ENCODE assay signal across 1 cellular context in genomic region chr20:34302723-34303528, GRCh38.
TF ChIP-seq lines count a peak whose summit lies in the region.

TSS of gene AHCY (minus strand) at chr20:34303355. CDS start at chr20:34303270, 85 bp downstream.

TF ChIP-seq in K562, 482 proteins besides CTCF, POLR2A, EP300 and RAD21 (continued from another document and continues in another):
- TF ChIP-seq E2F1 (CRISPR knock-in tag; IDR thresholded peaks at IDR 0.05) (peak; percentile 81), TAF7 (tag; IDR thresholded peaks at IDR 0.05) (no peak), RBM25 (IDR thresholded peaks at IDR 0.05; ENCODE audit: low read depth, low read length, severe bottlenecking) (peak; percentile 69), CHD2 (IDR thresholded peaks at IDR 0.05; ENCODE audit: low read depth, low read length) (peak; percentile 92), ARID4B (CRISPR knock-in tag; IDR thresholded peaks at IDR 0.05) (peak; percentile 97), FIP1L1 (IDR thresholded peaks at IDR 0.05; ENCODE audit: low read depth, low read length, poor library complexity, severe bottlenecking) (peak; percentile 68), AFF1 (IDR thresholded peaks at IDR 0.05; ENCODE audit: low read depth in 1 of 2, partially characterized antibody in 2 of 2) (peak in 1 of 2 experiments; percentile 95), ETV5 (CRISPR knock-in tag; IDR thresholded peaks at IDR 0.05; ENCODE audit: low read depth) (peak; percentile 71), SMARCA5 (IDR thresholded peaks at IDR 0.05) (no peak), NFIC (IDR thresholded peaks at IDR 0.05) (peak; percentile 21; the same call in 1 of the 2 replicates), MAZ (CRISPR knock-in tag; conservative IDR thresholded peaks at IDR 0.05 in 1 of 2, IDR thresholded peaks at IDR 0.05 in 1 of 2) (peak; percentile 68 to 69), ZNF699 (CRISPR knock-in tag; IDR thresholded peaks at IDR 0.05; ENCODE audit: insufficient replicate concordance) (no peak), POU5F1 (IDR thresholded peaks at IDR 0.05; ENCODE audit: borderline replicate concordance, low read depth, low read length, partially characterized antibody) (peak; percentile 22), USF2 (CRISPR knock-in tag; IDR thresholded peaks at IDR 0.05) (0 out of 2 replicates have a peak, but pooled peaks have one; percentile 11), GABPA (tag; conservative IDR thresholded peaks at IDR 0.05; ENCODE audit: low read depth) (peak; percentile 68), POLR2G (IDR thresholded peaks at IDR 0.05; ENCODE audit: low read depth, low read length) (peak; percentile 94), EGR1 (conservative IDR thresholded peaks at IDR 0.05) (no peak), ZNF280B (CRISPR knock-in tag; IDR thresholded peaks at IDR 0.05) (no peak), CTCFL (IDR thresholded peaks at IDR 0.05; ENCODE audit: borderline replicate concordance, insufficient read depth, low read depth, low read length, poor library complexity, severe bottlenecking) (peak; percentile 6), POLR2AphosphoS5 (IDR thresholded peaks at IDR 0.05; ENCODE audit: control insufficient read depth, insufficient read depth, low read depth, low read length) (peak; percentile 64; the same call in 1 of the 2 replicates), NONO (IDR thresholded peaks at IDR 0.05; ENCODE audit: low read depth in 2 of 2, low read length in 1 of 2) (peak; percentile 22 to 32; a peak in 2 of 4 replicates), NR1H2 (CRISPR knock-in tag; IDR thresholded peaks at IDR 0.05) (no peak), BCLAF1 (IDR thresholded peaks at IDR 0.05; ENCODE audit: borderline replicate concordance in 1 of 2, control insufficient read depth in 1 of 2, low read depth in 2 of 2, low read length in 1 of 2) (no peak; a peak in 1 of 4 replicates), NKRF (IDR thresholded peaks at IDR 0.05; ENCODE audit: borderline replicate concordance) (peak; percentile 81), DACH1 (IDR thresholded peaks at IDR 0.05; ENCODE audit: partially characterized antibody) (peak; percentile 52), SRF (CRISPR knock-in tag; IDR thresholded peaks at IDR 0.05) (peak in 1 of 2 experiments; percentile 38; a peak in 1 of 4 replicates), EP400 (IDR thresholded peaks at IDR 0.05) (peak; percentile 95), E2F3 (CRISPR knock-in tag; IDR thresholded peaks at IDR 0.05) (peak; percentile 35; the same call in 1 of the 2 replicates), ZMIZ1 (IDR thresholded peaks at IDR 0.05; ENCODE audit: low read depth in 2 of 2, low read length in 2 of 2) (peak in 1 of 2 experiments; percentile 10; a peak in 1 of 4 replicates), SIN3A (IDR thresholded peaks at IDR 0.05; ENCODE audit: borderline replicate concordance in 2 of 2, control insufficient read depth in 1 of 2, low read depth in 2 of 2, low read length in 2 of 2) (peak in 1 of 2 experiments; percentile 75; a peak in 2 of 4 replicates)
